Comparison of ENCODE assay signal across 1 cellular context in genomic region chr1:153490272-153491051, GRCh38.
TF ChIP-seq lines count a peak whose summit lies in the region.

No MANE protein-coding gene starts in this region.

TF ChIP-seq in GM23338, 12 proteins besides CTCF, POLR2A, EP300 and RAD21 (continued from another document):
- TF ChIP-seq ZNF462 (CRISPR knock-in tag; IDR thresholded peaks at IDR 0.05): no peak
- TF ChIP-seq STAT1 (IDR thresholded peaks at IDR 0.05; ENCODE audit: unreplicated experiment): no peak
- no peak for TF ChIP-seq ZNF114 (CRISPR knock-in tag; IDR thresholded peaks at IDR 0.05)
- no peak for TF ChIP-seq ETS1 (IDR thresholded peaks at IDR 0.05)
- no peak for TF ChIP-seq REST (IDR thresholded peaks at IDR 0.05; ENCODE audit: unreplicated experiment)
- TF ChIP-seq CREB1 (CRISPR knock-in tag; IDR thresholded peaks at IDR 0.05; ENCODE audit: low read depth): no peak
